15 cellular contexts compared by ENCODE assay signal in the genomic region with DNA sequence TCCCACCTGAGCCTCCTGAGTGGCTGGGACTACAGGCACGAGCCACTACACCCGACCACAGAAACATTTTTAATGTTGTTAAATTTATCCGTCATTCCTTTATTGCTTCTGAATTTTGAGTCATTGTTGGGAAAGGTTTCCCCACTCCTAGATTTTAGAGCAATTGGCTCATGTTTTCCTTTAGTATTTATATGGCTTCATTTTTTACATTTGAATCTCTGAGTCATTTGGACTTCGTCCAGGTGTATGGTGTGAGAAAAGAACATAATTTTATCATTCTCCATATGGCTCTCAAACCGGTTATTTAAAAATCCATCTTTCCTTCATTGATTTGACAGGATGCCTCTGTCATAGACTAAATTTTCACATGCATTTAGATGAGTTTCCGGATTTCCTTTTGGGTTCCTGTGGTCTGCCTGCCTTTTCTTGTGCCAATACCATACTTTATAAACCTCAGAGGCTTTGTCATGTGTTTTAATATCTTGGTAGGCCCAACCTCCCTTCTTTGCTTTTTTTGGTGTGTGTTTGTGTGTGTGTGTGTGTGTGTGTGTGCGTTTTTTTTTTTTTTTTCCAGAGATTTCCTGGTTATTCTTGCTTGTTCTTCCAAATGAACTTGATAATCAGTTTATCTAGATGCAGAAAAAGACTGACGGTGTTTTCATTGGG. TPM values are rescaled to one million over a fixed set of nuclear protein-coding genes. Genes with fewer than 3 reads are reported as not detected.
DNase-seq lines count a peak whose midpoint lies in the region; ATAC-seq and TF ChIP-seq lines count a peak whose summit lies in the region.
"Had no signal": no experiment of that assay in that cellular context is flagged by ENCODE, and none has a peak within 500 bp of the region (broad histone marks: within the 10 kb centered on the region; RNA-seq: fewer than 3 reads in every experiment).

No MANE protein-coding gene starts in this region.

- H3K36me3 Mint-ChIP-seq in chondrocyte (ENCODE audit: low read depth) = no peaks in the 10 kb centered on the region
- no peaks in the 10 kb centered on the region for H3K36me3 Mint-ChIP-seq in T-cell

- H3K4me3 ChIP-seq in ovary = no peak overlapping the region
- H3K4me3 ChIP-seq: SJCRH30 had no signal

- H3K9me3 ChIP-seq in ovary = no peaks in the 10 kb centered on the region

- H3K27me3 Mint-ChIP-seq in chondrocyte (ENCODE audit: low read depth) = no peaks in the 10 kb centered on the region
- peaks cover 0 to 8% of the 10 kb centered on the region in 2 donors for H3K27me3 Mint-ChIP-seq in T-cell
- H3K27me3 Mint-ChIP-seq: activated naive CD8-positive, alpha-beta T cell treated with anti-CD3 and anti-CD28 coated beads, Interleukin-2, amount 50 U/mL, for 24 hours had no signal

- H3K36me3 ChIP-seq in ovary = no peaks in the 10 kb centered on the region
- H3K36me3 ChIP-seq: SJCRH30 had no signal

- WGBS in ovary, 3 donors = 66 to 73% (median 68%) methylated on average over 8 of the region's 8 CpGs

- DNase-seq in GDM1 (lab: John Stamatoyannopoulos, UW) (peak; percentile 66), NCI-H2171 (lab: John Stamatoyannopoulos, UW) (peak; percentile 32), chondrocyte (ENCODE audit: low spot score) (no peak), non-pigmented ciliary epithelial cell (ENCODE audit: low read depth) (peak; percentile 30), NOMO-1 treated with DMSO at 0.1 percent for 48 hours (lab: John Stamatoyannopoulos, UW; ENCODE audit: unreplicated experiment) (no peak), ovary (no peak), T-cell (no peak), SK-N-DZ (ENCODE audit: low spot score) (no peak)
- DNase-seq: activated CD8-positive, alpha-beta memory T cell treated with anti-CD3 and anti-CD28 coated beads, Interleukin-2, amount 50 U/mL, for 48 hours; activated naive CD8-positive, alpha-beta T cell treated with anti-CD3 and anti-CD28 coated beads, Interleukin-2, amount 50 U/mL, for 24 hours; NCI-H1092 treated with DMSO at 0.1 percent for 48 hours; NCI-H524; SJCRH30; stimulated activated naive CD8-positive, alpha-beta T cell treated with anti-CD3 and anti-CD28 coated beads, Interleukin-15, Interleukin-2, amounts not matched to agents 100 U/mL and 50 U/mL, for 24 hours had no signal

- ATAC-seq in T-cell (replicated peaks in 1 of 4) = no peak
- ATAC-seq: activated naive CD8-positive, alpha-beta T cell treated with anti-CD3 and anti-CD28 coated beads, Interleukin-2, amount 50 U/mL, for 24 hours; stimulated activated naive CD8-positive, alpha-beta T cell treated with anti-CD3 and anti-CD28 coated beads, Interleukin-15, Interleukin-2, amounts not matched to agents 100 U/mL and 50 U/mL, for 24 hours had no signal

- intact Hi-C loops in ovary (cut with DNase I) = no loop called here

- H3K4me3 Mint-ChIP-seq in chondrocyte (ENCODE audit: unreplicated experiment) (no peak overlapping the region), T-cell (no peak overlapping the region)
- H3K4me3 Mint-ChIP-seq: activated naive CD8-positive, alpha-beta T cell treated with anti-CD3 and anti-CD28 coated beads, Interleukin-2, amount 50 U/mL, for 24 hours had no signal

- TF ChIP-seq CTCF in chondrocyte (IDR thresholded peaks at IDR 0.05) (no peak), ovary (IDR thresholded peaks at IDR 0.05) (no peak)

- H3K27me3 ChIP-seq in ovary = no peaks in the 10 kb centered on the region

- H3K4me1 Mint-ChIP-seq in chondrocyte (ENCODE audit: low read depth) (peaks cover 21% of the 10 kb centered on the region), T-cell (peaks cover 0 to 7% (median 0%) of the 10 kb centered on the region in 3 donors)
- H3K4me1 Mint-ChIP-seq: activated naive CD8-positive, alpha-beta T cell treated with anti-CD3 and anti-CD28 coated beads, Interleukin-2, amount 50 U/mL, for 24 hours had no signal

- no peaks in the 10 kb centered on the region for H3K4me1 ChIP-seq in ovary (ENCODE audit: insufficient read depth)
- H3K4me1 ChIP-seq: SJCRH30 had no signal

- peak overlapping the region; percentile 87 for H3K27ac Mint-ChIP-seq in chondrocyte (ENCODE audit: unreplicated experiment)
- H3K27ac Mint-ChIP-seq in T-cell = no peak overlapping the region
- H3K27ac Mint-ChIP-seq: activated naive CD8-positive, alpha-beta T cell treated with anti-CD3 and anti-CD28 coated beads, Interleukin-2, amount 50 U/mL, for 24 hours had no signal

- no peak for TF ChIP-seq POLR2A in ovary (IDR thresholded peaks at IDR 0.05)

- H3K27ac ChIP-seq in ovary = no peak overlapping the region
- H3K27ac ChIP-seq: SJCRH30 had no signal

- H3K9me3 Mint-ChIP-seq in chondrocyte (ENCODE audit: low read depth) (no peaks in the 10 kb centered on the region), T-cell (no peaks in the 10 kb centered on the region)
- H3K9me3 Mint-ChIP-seq: activated naive CD8-positive, alpha-beta T cell treated with anti-CD3 and anti-CD28 coated beads, Interleukin-2, amount 50 U/mL, for 24 hours had no signal

- CTCF ChIA-PET in T-cell (lab: Charles Lee) = no interaction called here

- no peak for TF ChIP-seq EP300 in ovary (IDR thresholded peaks at IDR 0.05)

- POLR2A ChIA-PET in T-cell (lab: Charles Lee) = no interaction called here

RNA-seq across cellular contexts. Expression of a gene that starts 30.9 kb away (rescaled TPM):
- total RNA-seq in chondrocyte (not detected in 3 replicates), ovary (not detected), T-cell (not detected)
- polyA plus RNA-seq in ovary = not detected
- polyA plus RNA-seq in SK-N-DZ (2014; cell fraction: cytosol; rRNA removed) = 0.02 and 0.21 TPM in 2 replicates
- 0.18 TPM in 1 of 2 replicates, not detected in the other for polyA plus RNA-seq in SK-N-DZ (2014; cell fraction: nucleus; rRNA removed)
- total RNA-seq: posterior vena cava, SJCRH30 had no signal

Comparison
In these comparisons a context has a peak if more than half of its experiments do, and no peak if none do; other contexts are left out.
1. DNase-seq: peak in GDM1 (single experiment), NCI-H2171 (single experiment) and non-pigmented ciliary epithelial cell (single experiment); none in chondrocyte (single experiment), NOMO-1 treated with DMSO at 0.1 percent for 48 hours (single experiment), ovary (0 of 5), T-cell (0 of 34) and SK-N-DZ (single experiment).